Comparison of ENCODE assay signal across 8 cellular contexts in genomic region chr16:50154369-50154947, GRCh38. TPM values are rescaled to one million over a fixed set of nuclear protein-coding genes. Genes with fewer than 3 reads are reported as not detected.
A peak's percentile ranks its signal among the peaks of the same experiment; 100 is the strongest.
DNase-seq lines count a peak whose midpoint lies in the region; ATAC-seq and TF ChIP-seq lines count a peak whose summit lies in the region.

No MANE protein-coding gene starts in this region.

- no peak for DNase-seq in GM12864 (ENCODE audit: low read depth)
- DNase-seq in Peyer's patch = no peak
- DNase-seq in endothelial cell (ENCODE audit: low spot score) = no peak
- no peak for DNase-seq in natural killer cell
- DNase-seq in NCI-H1048 (lab: John Stamatoyannopoulos, UW) = no peak

- H3K36me3 Mint-ChIP-seq in endothelial cell (ENCODE audit: low read depth, unreplicated experiment) (no peaks in the 10 kb centered on the region), natural killer cell (no peaks in the 10 kb centered on the region)

- no peaks in the 10 kb centered on the region for H3K36me3 ChIP-seq in Peyer's patch

- H3K9me3 ChIP-seq in Peyer's patch = no peaks in the 10 kb centered on the region

- intact Hi-C loops in natural killer cell (cut with micrococcal nuclease) = loop anchor here (5.0 kb wide), 1 partner anchor 183 kb away; no protein-coding TSS in a partner anchor

- TF ChIP-seq POLR2A in Peyer's patch (IDR thresholded peaks at IDR 0.05) = no peak

- H3K4me1 ChIP-seq in Peyer's patch = peaks cover 0 to 39% (median 10%) of the 10 kb centered on the region in 4 donors

- no peaks in the 10 kb centered on the region for H3K27me3 ChIP-seq in Peyer's patch

- H3K27me3 Mint-ChIP-seq in endothelial cell (ENCODE audit: unreplicated experiment) (peaks cover 10% of the 10 kb centered on the region), natural killer cell (ENCODE audit: low read depth in 2 of 2) (no peaks in the 10 kb centered on the region)

- TF ChIP-seq CTCF in GM12864 (IDR thresholded peaks at IDR 0.05; ENCODE audit: low read depth, low read length, missing control alignments) (no peak), Peyer's patch (IDR thresholded peaks at IDR 0.05) (no peak), endothelial cell (IDR thresholded peaks at IDR 0.05; ENCODE audit: unreplicated experiment) (no peak), natural killer cell (IDR thresholded peaks at IDR 0.05) (no peak)

- peaks cover 21% of the 10 kb centered on the region for H3K4me1 Mint-ChIP-seq in endothelial cell (ENCODE audit: unreplicated experiment)
- peaks cover 41 to 43% of the 10 kb centered on the region in 2 donors for H3K4me1 Mint-ChIP-seq in natural killer cell

- peak overlapping the region; percentile 62 for H3K4me3 ChIP-seq in GM12864 (ENCODE audit: low read depth, low read length)
- H3K4me3 ChIP-seq in Peyer's patch = peak overlapping the region; percentile 64 to 99 (median 84)

- no peak overlapping the region for H3K27ac Mint-ChIP-seq in endothelial cell (ENCODE audit: unreplicated experiment)
- H3K27ac Mint-ChIP-seq in natural killer cell = peak overlapping the region; percentile 78 to 83

- H3K27ac ChIP-seq in Peyer's patch = peak overlapping the region; percentile 95 to 99 (median 97)

- H3K9me3 Mint-ChIP-seq in endothelial cell (ENCODE audit: unreplicated experiment) (no peaks in the 10 kb centered on the region), natural killer cell (no peaks in the 10 kb centered on the region)

- H3K4me3 Mint-ChIP-seq in endothelial cell (ENCODE audit: unreplicated experiment) (peak overlapping the region; percentile 92), natural killer cell (peak overlapping the region; percentile 90)

- no peak for ATAC-seq in natural killer cell
- ATAC-seq in GM18511 (IDR thresholded peaks at IDR 0.05; ENCODE audit: unreplicated experiment) = no peak
- ATAC-seq in GM21723 (IDR thresholded peaks at IDR 0.05; ENCODE audit: unreplicated experiment) = no peak
- ATAC-seq in HG02840 (IDR thresholded peaks at IDR 0.05; ENCODE audit: low FRiP score, unreplicated experiment) = no peak

RNA-seq across cellular contexts. Expression of gene TENT4B, which starts 1.4 kb away (rescaled TPM):
- total RNA-seq in Peyer's patch (10 to 100 TPM; 10.7 to 30.5 (median 24.7) TPM), endothelial cell (ENCODE audit: unreplicated experiment) (7.1 TPM), natural killer cell (10 to 100 TPM; 37.5 to 48.7 (median 44.4) TPM)
